1 cellular context compared by ENCODE assay signal in genomic region chrX:69222103-69223090, GRCh38.
TF ChIP-seq lines count a peak whose summit lies in the region.

No MANE protein-coding gene starts in this region.

TF ChIP-seq in H1, 55 proteins besides CTCF, POLR2A, EP300 and RAD21:
- TF ChIP-seq PHF8 (conservative IDR thresholded peaks at IDR 0.05; ENCODE audit: low read depth, low read length): no peak
- peak; percentile 32; the same call in 1 of the 2 replicates for TF ChIP-seq E2F6 (IDR thresholded peaks at IDR 0.05)
- 0 out of 2 replicates have a peak, but pooled peaks have one; percentile 9 for TF ChIP-seq SP1 (IDR thresholded peaks at IDR 0.05; ENCODE audit: low read depth, low read length)
- no peak for TF ChIP-seq RFX5 (IDR thresholded peaks at IDR 0.05; ENCODE audit: borderline replicate concordance, low read depth, low read length)
- 0 out of 4 replicates have a peak, but pooled peaks of 1 of the 2 experiments have one; percentile 22 for TF ChIP-seq HDAC2 (IDR thresholded peaks at IDR 0.05; ENCODE audit: borderline replicate concordance in 1 of 2, low read depth in 2 of 2, low read length in 2 of 2)
- TF ChIP-seq MAX (IDR thresholded peaks at IDR 0.05): peak; percentile 70
- 0 out of 2 replicates have a peak, but pooled peaks have one; percentile 40 for TF ChIP-seq BACH1 (IDR thresholded peaks at IDR 0.05; ENCODE audit: low read length)
- peak; percentile 66; the same call in 1 of the 2 replicates for TF ChIP-seq YY1 (IDR thresholded peaks at IDR 0.05; ENCODE audit: low read depth, low read length)
